ENCODE assay signal across 8 cellular contexts in genomic region chr15:42329992-42330391, GRCh38. TPM values are rescaled to one million over a fixed set of nuclear protein-coding genes. Genes with fewer than 3 reads are reported as not detected.
"Had no signal": no experiment of that assay in that cellular context is flagged by ENCODE, and none has a peak within 500 bp of the region (broad histone marks: within the 10 kb centered on the region; RNA-seq: fewer than 3 reads in every experiment).

No MANE protein-coding gene starts in this region.

- H3K9me3 ChIP-seq: HAP-1 had no signal

- DNase-seq: GM23248, GOT3, H7, HFFc6 had no signal

- H3K9ac ChIP-seq: GM23248 had no signal

- H3K4me3 ChIP-seq: GM23248, HAP-1 had no signal

- H3K36me3 ChIP-seq: HAP-1 had no signal

- H3K27ac ChIP-seq: GM23248, HL-60 had no signal

- ATAC-seq: HCT116, HepG2 had no signal

- H3K4me1 ChIP-seq: HAP-1 had no signal

RNA-seq across cellular contexts. Expression of gene CAPN3, which starts 29.3 kb away (rescaled TPM):
- total RNA-seq: H7 had no signal
